24 cellular contexts compared by ENCODE assay signal in genomic region chr2:227793148-227793722, GRCh38. TPM values are rescaled to one million over a fixed set of nuclear protein-coding genes. Genes with fewer than 3 reads are reported as not detected.
"Had no signal": no experiment of that assay in that cellular context is flagged by ENCODE, and none has a peak within 500 bp of the region (broad histone marks: within the 10 kb centered on the region; RNA-seq: fewer than 3 reads in every experiment).

No MANE protein-coding gene starts in this region.

- ATAC-seq: activated T-cell treated with anti-CD3 and anti-CD28 coated beads, Interleukin-2, amount 50 U/mL, for 4 hours; SK-N-SH treated with all-trans-retinoic acid at 6 μM for 48 hours had no signal

- H3K27ac ChIP-seq: SJSA1 had no signal

- H3K4me1 ChIP-seq: SJSA1 had no signal

- H3K27me3 ChIP-seq: SJSA1 had no signal

- H3K9me3 ChIP-seq: SJSA1 had no signal

- H3K36me3 ChIP-seq: SJSA1 had no signal

- DNase-seq: activated B cell treated with CpG ODN at 0.5 μM for 24 hours; activated CD4-positive, alpha-beta memory T cell treated with anti-CD3 and anti-CD28 coated beads for 36 hours; activated CD4-positive, alpha-beta T cell treated with anti-CD3 and anti-CD28 coated beads, Interleukin-2, amount 10 ng/mL, durations not matched to agents 7 days and 5 days; activated CD8-positive, alpha-beta memory T cell treated with anti-CD3 and anti-CD28 coated beads for 24 hours; activated effector memory CD4-positive, alpha-beta T cell treated with anti-CD3 and anti-CD28 coated beads, Interleukin-2, amount 50 U/mL, for 16 hours; activated naive CD4-positive, alpha-beta T cell treated with Interleukin-2 at 50 U/mL for 16 hours; activated T-cell treated with anti-CD3 and anti-CD28 coated beads, Interleukin-2, amount 50 U/mL, for 4 hours; amygdala; KG1; NCI-H1092; NCI-H1417 treated with DMSO at 0.1 percent for 48 hours; NCI-H1694; NCI-H2029; NCI-H2107; NCI-H345; NCI-H510A treated with DMSO at 0.1 percent for 48 hours; NCI-H69; SHP77; SW 1271 had no signal

- H3K4me3 ChIP-seq: SJSA1 had no signal

RNA-seq across cellular contexts. Expression of gene CCL20, which starts 20.4 kb away (rescaled TPM):
- total RNA-seq: activated B cell treated with CpG ODN at 0.5 μM for 24 hours, astrocyte, SJSA1 had no signal

RNA-seq across cellular contexts. Expression of gene SCYGR8, which starts 47.5 kb away (rescaled TPM):
- total RNA-seq: activated B cell treated with CpG ODN at 0.5 μM for 24 hours; activated CD4-positive, alpha-beta memory T cell treated with anti-CD3 and anti-CD28 coated beads for 36 hours; activated CD4-positive, alpha-beta T cell treated with anti-CD3 and anti-CD28 coated beads, Interleukin-2, amount 10 ng/mL, durations not matched to agents 7 days and 5 days; activated T-cell treated with anti-CD3 and anti-CD28 coated beads, Interleukin-2, amount 50 U/mL, for 4 hours; astrocyte; LHCN-M2; MCF 10A; SJSA1 had no signal
